37 cellular contexts compared by ENCODE assay signal in genomic region chr2:143710879-143711278, GRCh38.
"Had no signal": no experiment of that assay in that cellular context is flagged by ENCODE, and none has a peak within 500 bp of the region (broad histone marks: within the 10 kb centered on the region; RNA-seq: fewer than 3 reads in every experiment).

No MANE protein-coding gene starts in this region.

- H3K4me3 Mint-ChIP-seq: activated B cell treated with CpG ODN at 0.5 μM for 24 hours; activated CD4-positive, alpha-beta memory T cell treated with anti-CD3 and anti-CD28 coated beads for 36 hours; activated CD4-positive, alpha-beta T cell treated with anti-CD3 and anti-CD28 coated beads, Interleukin-2, amount 10 ng/mL, durations not matched to agents 24 days and 14 days; activated CD8-positive, alpha-beta T cell treated with anti-CD3 and anti-CD28 coated beads for 36 hours; activated naive CD4-positive, alpha-beta T cell treated with anti-CD3 and anti-CD28 coated beads for 36 hours; activated naive CD8-positive, alpha-beta T cell treated with anti-CD3 and anti-CD28 coated beads for 36 hours; activated T-cell treated with anti-CD3 and anti-CD28 coated beads, Interleukin-2, amount 50 U/mL, for 4 hours; activated T-cell treated with anti-CD3 and anti-CD28 coated beads, Interleukin-2, amount 50 U/mL, for 72 hours; activated T-helper 1 cell treated with anti-CD3 and anti-CD28 coated beads, Interleukin-12 subunit alpha, Interleukin-12 subunit beta, Interleukin-2, Interleukin-4 antibody, amounts not matched to agents 30 ng/mL and 10 ng/mL and 1 ng/mL, durations not matched to agents 14 hours and 24 hours and 36 hours; activated T-helper 17 cell treated with anti-CD3 and anti-CD28 coated beads, Interleukin-2, amount 50 U/mL, for 72 hours; T-helper 1 cell treated with Interleukin-12 subunit alpha and Interleukin-12 subunit beta and Interleukin-4 antibody, amounts not matched to agents 30 μg/mL and 1 μg/mL, for 36 hours; T-helper 2 cell treated with Interferon-gamma antibody and Interleukin-4, amounts not matched to agents 5 μg/mL and 100 μg/mL, for 36 hours had no signal

- ATAC-seq: activated CD8-positive, alpha-beta T cell treated with anti-CD3 and anti-CD28 coated beads for 36 hours; activated naive CD4-positive, alpha-beta T cell treated with anti-CD3 and anti-CD28 coated beads, Interleukin-2, amount 50 U/mL, for 72 hours; activated T-cell treated with anti-CD3 and anti-CD28 coated beads, Interleukin-2, amount 50 U/mL, for 4 hours; activated T-cell treated with anti-CD3 and anti-CD28 coated beads, Interleukin-2, amount 50 U/mL, for 72 hours; activated T-helper 17 cell treated with anti-CD3 and anti-CD28 coated beads, Interleukin-2, amount 50 U/mL, for 72 hours; body of pancreas had no signal

- H3K27ac ChIP-seq: adrenal gland, body of pancreas, brain microvascular endothelial cell, breast epithelium, VCaP had no signal

- H3K4me1 Mint-ChIP-seq: activated B cell treated with CpG ODN at 0.5 μM for 24 hours had no signal

- H3K27ac Mint-ChIP-seq: activated B cell treated with CpG ODN at 0.5 μM for 24 hours; activated CD4-positive, alpha-beta memory T cell treated with anti-CD3 and anti-CD28 coated beads for 36 hours; activated CD4-positive, alpha-beta T cell treated with anti-CD3 and anti-CD28 coated beads, Interleukin-2, amount 10 ng/mL, durations not matched to agents 24 days and 14 days; activated CD8-positive, alpha-beta T cell treated with anti-CD3 and anti-CD28 coated beads for 36 hours; activated naive CD4-positive, alpha-beta T cell treated with anti-CD3 and anti-CD28 coated beads for 36 hours; activated naive CD4-positive, alpha-beta T cell treated with anti-CD3 and anti-CD28 coated beads, Interleukin-2, amount 50 U/mL, for 72 hours; activated naive CD8-positive, alpha-beta T cell treated with anti-CD3 and anti-CD28 coated beads for 36 hours; activated T-cell treated with anti-CD3 and anti-CD28 coated beads, Interleukin-2, amount 50 U/mL, for 72 hours; activated T-helper 1 cell treated with anti-CD3 and anti-CD28 coated beads, Interleukin-12 subunit alpha, Interleukin-12 subunit beta, Interleukin-2, Interleukin-4 antibody, amounts not matched to agents 30 ng/mL and 10 ng/mL and 1 ng/mL, durations not matched to agents 14 hours and 24 hours and 36 hours; activated T-helper 17 cell treated with anti-CD3 and anti-CD28 coated beads, Interleukin-2, amount 50 U/mL, for 72 hours; T-helper 1 cell treated with Interleukin-12 subunit alpha and Interleukin-12 subunit beta and Interleukin-4 antibody, amounts not matched to agents 30 μg/mL and 1 μg/mL, for 36 hours; T-helper 2 cell treated with Interferon-gamma antibody and Interleukin-4, amounts not matched to agents 5 μg/mL and 100 μg/mL, for 36 hours had no signal

- DNase-seq: activated B cell treated with CpG ODN at 0.5 μM for 24 hours; activated CD4-positive, alpha-beta memory T cell treated with anti-CD3 and anti-CD28 coated beads for 36 hours; activated CD4-positive, alpha-beta T cell treated with anti-CD3 and anti-CD28 coated beads for 4 hours; activated CD4-positive, alpha-beta T cell treated with anti-CD3 and anti-CD28 coated beads, Interleukin-2, amount 10 ng/mL, durations not matched to agents 24 days and 14 days; activated CD4-positive, alpha-beta T cell treated with anti-CD3 and anti-CD28 coated beads, Interleukin-2, amount 50 U/mL, for 1 hour; activated CD4-positive, alpha-beta T cell treated with anti-CD3 and anti-CD28 coated beads, Interleukin-2, amount 50 U/mL, for 4 hours; activated CD4-positive, CD25-positive, alpha-beta regulatory T cell treated with anti-CD3 and anti-CD28 coated beads, Interleukin-2, amount 50 U/mL, for 72 hours; activated CD8-positive, alpha-beta memory T cell treated with anti-CD3 and anti-CD28 coated beads, Interleukin-2, amount 50 U/mL, for 4 hours; activated CD8-positive, alpha-beta T cell treated with anti-CD3 and anti-CD28 coated beads for 36 hours; activated effector memory CD4-positive, alpha-beta T cell treated with anti-CD3 and anti-CD28 coated beads, Interleukin-2, amount 50 U/mL, for 16 hours; activated gamma-delta T cell treated with Interleukin-2 at 50 U/mL for 16 hours; activated naive CD4-positive, alpha-beta T cell; activated naive CD4-positive, alpha-beta T cell treated with anti-CD3 and anti-CD28 coated beads for 36 hours; activated naive CD4-positive, alpha-beta T cell treated with anti-CD3 and anti-CD28 coated beads, Interleukin-2, amount 50 U/mL, for 16 hours; activated naive CD8-positive, alpha-beta T cell treated with anti-CD3 and anti-CD28 coated beads for 36 hours; activated T-cell treated with anti-CD3 and anti-CD28 coated beads for 4 hours; activated T-cell treated with anti-CD3 and anti-CD28 coated beads, Interleukin-2, amount 50 U/mL, for 1 hour; activated T-cell treated with anti-CD3 and anti-CD28 coated beads, Interleukin-2, amount 50 U/mL, for 4 hours; activated T-cell treated with anti-CD3 and anti-CD28 coated beads, Interleukin-2, amount 50 U/mL, for 72 hours; adrenal gland; amniotic stem cell; aorta; body of pancreas; brain microvascular endothelial cell; central memory CD4-positive, alpha-beta T cell; T-helper 1 cell; T-helper 2 cell; T-helper 9 cell had no signal

- H3K9me3 ChIP-seq: adrenal gland, body of pancreas, breast epithelium had no signal

- H3K4me3 ChIP-seq: adrenal gland, body of pancreas, breast epithelium had no signal

- H3K27me3 Mint-ChIP-seq: activated B cell treated with CpG ODN at 0.5 μM for 24 hours; activated CD4-positive, alpha-beta memory T cell treated with anti-CD3 and anti-CD28 coated beads for 36 hours; activated CD4-positive, alpha-beta T cell treated with anti-CD3 and anti-CD28 coated beads, Interleukin-2, amount 10 ng/mL, durations not matched to agents 24 days and 14 days; activated CD8-positive, alpha-beta T cell treated with anti-CD3 and anti-CD28 coated beads for 36 hours; activated naive CD8-positive, alpha-beta T cell treated with anti-CD3 and anti-CD28 coated beads for 36 hours; activated T-helper 17 cell treated with anti-CD3 and anti-CD28 coated beads, Interleukin-2, amount 50 U/mL, for 72 hours had no signal

- H3K4me1 ChIP-seq: adrenal gland, breast epithelium had no signal

- H3K36me3 ChIP-seq: adrenal gland, brain microvascular endothelial cell, breast epithelium had no signal

- FAIRE-seq: astrocyte, TTC549 had no signal

- H3K27me3 ChIP-seq: adrenal gland, body of pancreas, brain microvascular endothelial cell, breast epithelium had no signal
